10 cellular contexts compared by ENCODE assay signal in genomic region chr6:139587469-139587868, GRCh38.
DNase-seq lines count a peak whose midpoint lies in the region; ATAC-seq and TF ChIP-seq lines count a peak whose summit lies in the region.
"Had no signal": no experiment of that assay in that cellular context is flagged by ENCODE, and none has a peak within 500 bp of the region (broad histone marks: within the 10 kb centered on the region; RNA-seq: fewer than 3 reads in every experiment).

No MANE protein-coding gene starts in this region.

- peak overlapping the region; percentile 63 for H3K27ac ChIP-seq in HCT116 (ENCODE audit: low read depth, low read length)
- H3K27ac ChIP-seq in transverse colon: peak overlapping the region; percentile 81 to 84 (median 83)
- H3K27ac ChIP-seq: SK-N-MC had no signal

- H4K20me1 ChIP-seq in HCT116 (ENCODE audit: insufficient read depth): no peaks in the 10 kb centered on the region

- no peaks in the 10 kb centered on the region for H3K36me3 Mint-ChIP-seq in WTC11
- H3K36me3 Mint-ChIP-seq: natural killer cell treated with Interleukin-12 subunit alpha and Interleukin-12 subunit beta and Interleukin-15 and Interleukin-18, amount 100 ng/mL, for 72 hours had no signal

- no peak overlapping the region for H3K9ac ChIP-seq in HCT116 (ENCODE audit: low read length)

- CTCF ChIA-PET in HCT116 (lab: Charles Lee): no interaction called here
- CTCF ChIA-PET in WTC11 (lab: Charles Lee): no interaction called here

- peaks cover 39 to 40% of the 10 kb centered on the region in 2 experiments for H3K4me1 ChIP-seq in HCT116 (ENCODE audit: control insufficient read depth in 1 of 2, insufficient read depth in 2 of 2, low read length in 2 of 2)
- H3K4me1 ChIP-seq in transverse colon: peaks cover 30 to 65% (median 46%) of the 10 kb centered on the region in 4 donors

- TF ChIP-seq RAD21 in HCT116 (IDR thresholded peaks at IDR 0.05; ENCODE audit: low read depth): no peak

- H3K27me3 ChIP-seq in HCT116 (ENCODE audit: insufficient read depth, low read length) (no peaks in the 10 kb centered on the region), transverse colon (no peaks in the 10 kb centered on the region)

- no peaks in the 10 kb centered on the region for H3K9me3 ChIP-seq in HCT116 (ENCODE audit: control insufficient read depth in 1 of 2, insufficient read depth in 1 of 2, low read depth in 1 of 2, low read length in 2 of 2)
- no peaks in the 10 kb centered on the region for H3K9me3 ChIP-seq in transverse colon

- ATAC-seq in HCT116 (peak; percentile 76), WTC11 (no peak), HG02588 (IDR thresholded peaks at IDR 0.05; ENCODE audit: unreplicated experiment) (no peak)
- ATAC-seq: natural killer cell treated with Interleukin-12 subunit alpha and Interleukin-12 subunit beta and Interleukin-15 and Interleukin-18, amount 100 ng/mL, for 72 hours had no signal

- peaks cover 9% of the 10 kb centered on the region; the same call in 1 of the 2 replicates for H3K4me1 Mint-ChIP-seq in WTC11

- H3K27ac Mint-ChIP-seq in WTC11: no peak overlapping the region
- H3K27ac Mint-ChIP-seq: activated T-cell treated with anti-CD3 and anti-CD28 coated beads, Interleukin-2, amount 50 U/mL, for 24 hours; natural killer cell treated with Interleukin-12 subunit alpha and Interleukin-12 subunit beta and Interleukin-15 and Interleukin-18, amount 100 ng/mL, for 72 hours had no signal

- TF ChIP-seq EP300 in transverse colon (IDR thresholded peaks at IDR 0.05; ENCODE audit: low read depth): no peak

- DNase-seq in HCT116 (ENCODE audit: low read depth, low spot score): no peak
- DNase-seq in amniotic epithelial cell (ENCODE audit: low read depth): peak; percentile 97
- DNase-seq in iris pigment epithelial cell (ENCODE audit: low read depth): peak; percentile 97
- no peak for DNase-seq in transverse colon
- DNase-seq in DMS79 treated with DMSO at 0.1 percent for 48 hours (lab: John Stamatoyannopoulos, UW): no peak
- DNase-seq in WTC11 (ENCODE audit: low spot score): no peak
- DNase-seq: activated T-cell treated with anti-CD3 and anti-CD28 coated beads, Interleukin-2, amount 50 U/mL, for 24 hours had no signal

- H2AFZ ChIP-seq in HCT116 (ENCODE audit: low read depth, low read length, poor library complexity, severe bottlenecking): peak overlapping the region; percentile 72

- TF ChIP-seq CTCF in HCT116 (IDR thresholded peaks at IDR 0.05 in 2 of 3, conservative IDR thresholded peaks at IDR 0.05 in 1 of 3; ENCODE audit: borderline replicate concordance in 1 of 3, insufficient read depth in 1 of 3, low read depth in 2 of 3, low read length in 2 of 3) (no peak), transverse colon (IDR thresholded peaks at IDR 0.05) (no peak), WTC11 (IDR thresholded peaks at IDR 0.05) (no peak)

- H3K27me3 Mint-ChIP-seq in WTC11 (ENCODE audit: low read depth): no peaks in the 10 kb centered on the region

- no peaks in the 10 kb centered on the region for H3K9me2 ChIP-seq in HCT116 (ENCODE audit: insufficient read depth)

- no TSS peak for BruUV-seq in HCT116 (replicated peaks; lab: Mats Ljungman, UMichigan)

- no peak for TF ChIP-seq POLR2A in HCT116 (IDR thresholded peaks at IDR 0.05; ENCODE audit: borderline replicate concordance, extremely low read depth, insufficient read depth, insufficient read length)
- TF ChIP-seq POLR2A in transverse colon (IDR thresholded peaks at IDR 0.05): no peak

- no peaks in the 10 kb centered on the region for H3K36me3 ChIP-seq in HCT116 (ENCODE audit: control insufficient read depth in 1 of 2, insufficient read depth in 2 of 2, low read length in 2 of 2)
- H3K36me3 ChIP-seq in transverse colon: no peaks in the 10 kb centered on the region

- no peak overlapping the region for H3K4me3 Mint-ChIP-seq in WTC11
- H3K4me3 Mint-ChIP-seq: activated T-cell treated with anti-CD3 and anti-CD28 coated beads, Interleukin-2, amount 50 U/mL, for 24 hours; natural killer cell treated with Interleukin-12 subunit alpha and Interleukin-12 subunit beta and Interleukin-15 and Interleukin-18, amount 100 ng/mL, for 72 hours had no signal

- WGBS in transverse colon (ENCODE audit: low coverage in 1 of 2), 2 donors: 30 to 39% methylated on average over 5 to 6 of the region's 6 CpGs

- H3K4me2 ChIP-seq in HCT116 (ENCODE audit: low read length): peak overlapping the region; percentile 57

- POLR2A ChIA-PET in HCT116 (lab: Charles Lee) (interaction anchor here (1.3 to 1.4 kb wide), 3 partner anchors 9 to 213 kb away, joined by 3 to 5 read pairs (median 4); partner anchors contain the start of gene CITED2), WTC11 (lab: Charles Lee) (interaction anchor here (1.4 kb wide), 1 partner anchor 212 kb away, joined by 10 read pairs; no protein-coding TSS in a partner anchor)

- no peaks in the 10 kb centered on the region for H3K79me2 ChIP-seq in HCT116 (ENCODE audit: insufficient read depth, low read length)

- in situ Hi-C loops in transverse colon (cut with MboI; ENCODE audit: low pct_ligation_motif_present in 1 of 4, low pct_unique_long_range_greater_than_20kb in 1 of 4, low sequenced_read_pairs in 3 of 4): loop anchor here in 1 of 4 donors (25.0 kb wide), 1 partner anchor 200 kb away; no protein-coding TSS in a partner anchor

- RAD21 ChIA-PET in HCT116 (lab: Charles Lee; ENCODE audit: low non-redundant PET in 1 of 2, low total read pairs in 2 of 2, uncharacterized antibody in 2 of 2, unreplicated experiment in 2 of 2): interaction anchor here (0.7 to 0.9 kb wide), 2 partner anchors 213 to 218 kb away, joined by 4 to 6 read pairs; partner anchors contain the start of gene CITED2 (in 1 of the 2)

- intact Hi-C loops in HCT116 (cut with micrococcal nuclease): loop anchor here (10.0 kb wide), 1 partner anchor 213 kb away; the partner anchor contains the start of gene CITED2
- intact Hi-C loops in transverse colon (cut with DNase I; ENCODE audit: low total_unique reads): no loop called here

- no peaks in the 10 kb centered on the region for H3K9me3 Mint-ChIP-seq in WTC11
- H3K9me3 Mint-ChIP-seq: activated T-cell treated with anti-CD3 and anti-CD28 coated beads, Interleukin-2, amount 50 U/mL, for 24 hours; natural killer cell treated with Interleukin-12 subunit alpha and Interleukin-12 subunit beta and Interleukin-15 and Interleukin-18, amount 100 ng/mL, for 72 hours had no signal

- H3K4me3 ChIP-seq in HCT116 (replicated peaks in 1 of 2; ENCODE audit: low read depth in 1 of 2, low read length in 2 of 2) (peak overlapping the region in 1 of 2 experiments; percentile 26; a peak in 2 of 4 replicates), transverse colon (no peak overlapping the region)
- H3K4me3 ChIP-seq: SK-N-MC had no signal

TF ChIP-seq in HCT116, 20 proteins besides CTCF, POLR2A, EP300 and RAD21 (continues in another document):
- TF ChIP-seq TCF7L2 (IDR thresholded peaks at IDR 0.05; ENCODE audit: borderline replicate concordance, extremely low read depth, insufficient read depth, insufficient read length) (no peak), CBX3 (IDR thresholded peaks at IDR 0.05; ENCODE audit: low read depth) (no peak)
- TF ChIP-seq, protein P1, sequence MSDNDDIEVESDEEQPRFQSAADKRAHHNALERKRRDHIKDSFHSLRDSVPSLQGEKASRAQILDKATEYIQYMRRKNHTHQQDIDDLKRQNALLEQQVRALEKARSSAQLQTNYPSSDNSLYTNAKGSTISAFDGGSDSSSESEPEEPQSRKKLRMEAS (IDR thresholded peaks at IDR 0.05): no peak

TF ChIP-seq in WTC11, 78 proteins besides CTCF, POLR2A, EP300 and RAD21:
- no peak for TF ChIP-seq ATF6 (CRISPR knock-in tag; IDR thresholded peaks at IDR 0.05)
TF ChIP-seq in WTC11: peak in this region for 0.

Comparison
In these comparisons a context has a peak if more than half of its experiments do, and no peak if none do; other contexts are left out.
1. DNase-seq: peak in amniotic epithelial cell (single experiment) and iris pigment epithelial cell (single experiment); none in HCT116 (single experiment), transverse colon (single experiment), DMS79 treated with DMSO at 0.1 percent for 48 hours (single experiment) and WTC11 (single experiment).